22 cellular contexts compared by ENCODE assay signal in the genomic region with DNA sequence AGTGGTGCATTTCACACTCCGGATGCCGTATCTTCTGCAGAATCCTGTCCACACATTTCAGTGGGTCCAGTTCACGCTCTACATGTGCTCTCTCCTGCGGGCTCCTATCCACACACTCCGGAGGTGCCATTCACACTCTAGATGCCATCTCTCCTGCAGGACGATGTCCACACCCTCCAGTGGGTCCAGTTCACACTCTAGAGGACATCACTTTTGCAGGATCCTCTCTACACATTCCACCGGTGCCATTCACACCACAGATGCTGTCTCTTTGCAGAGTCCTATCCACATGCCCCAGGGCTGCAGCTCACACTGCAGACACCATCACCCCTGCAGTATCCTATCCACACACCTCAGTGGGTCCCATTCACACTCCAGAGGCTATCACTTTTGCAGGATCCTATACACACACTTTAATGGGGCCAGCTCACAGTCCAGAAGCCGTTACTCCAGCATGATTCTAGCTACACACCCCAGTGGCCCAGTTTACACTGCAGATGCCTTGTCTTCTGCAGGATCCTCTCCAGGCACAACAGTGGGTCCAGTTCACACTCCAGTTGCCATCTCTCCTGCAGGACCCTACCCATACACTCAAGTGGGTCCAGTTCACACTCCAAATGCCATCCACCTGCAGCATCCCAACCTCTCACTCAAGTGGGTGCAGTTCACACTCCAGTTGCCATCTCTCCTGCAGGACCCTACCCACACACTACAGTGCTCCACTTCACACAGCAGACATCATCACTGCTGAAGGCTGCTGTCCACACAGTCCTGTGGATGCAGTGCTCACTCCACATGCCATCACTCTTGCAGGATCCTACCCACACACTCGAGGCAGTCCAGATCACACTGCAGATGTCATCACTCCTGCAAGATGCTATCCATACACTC. TPM values are rescaled to one million over a fixed set of nuclear protein-coding genes. Genes with fewer than 3 reads are reported as not detected.
DNase-seq lines count a peak whose midpoint lies in the region; ATAC-seq and TF ChIP-seq lines count a peak whose summit lies in the region.
"Had no signal": no experiment of that assay in that cellular context is flagged by ENCODE, and none has a peak within 500 bp of the region (broad histone marks: within the 10 kb centered on the region; RNA-seq: fewer than 3 reads in every experiment).

No MANE protein-coding gene starts in this region.

- H3K27me3 ChIP-seq in H9 (ENCODE audit: insufficient read depth, low read length) (no peaks in the 10 kb centered on the region), mesenchymal stem cell (ENCODE audit: control insufficient read depth in 1 of 2, insufficient read depth in 1 of 2, low read length in 2 of 2) (peaks cover 0 to 42% of the 10 kb centered on the region in 2 experiments), trophoblast cell (ENCODE audit: insufficient read depth, low read length) (no peaks in the 10 kb centered on the region)

- H2BK120ac ChIP-seq in H9 (ENCODE audit: low read depth, low read length, poor library complexity, severe bottlenecking) (no peak overlapping the region), mesenchymal stem cell (ENCODE audit: low read depth, low read length) (no peak overlapping the region), trophoblast cell (ENCODE audit: insufficient read depth, low read length, poor library complexity) (no peak overlapping the region)

- peaks cover 24 to 28% of the 10 kb centered on the region in 2 experiments for H3K4me1 Mint-ChIP-seq in H9
- no peaks in the 10 kb centered on the region for H3K4me1 Mint-ChIP-seq in activated T-helper 17 cell treated with anti-CD3 and anti-CD28 coated beads, Interleukin-2, amount 50 U/mL, for 72 hours

- no peak overlapping the region for H3K56ac ChIP-seq in H9 (ENCODE audit: insufficient read length, low read depth, low read length)

- H2AK5ac ChIP-seq in H9 (ENCODE audit: insufficient read length, low read length) = no peak overlapping the region
- no peak overlapping the region for H2AK5ac ChIP-seq in mesenchymal stem cell (ENCODE audit: low read length, severe bottlenecking)
- no peak overlapping the region for H2AK5ac ChIP-seq in trophoblast cell (ENCODE audit: low read length)

- H2BK12ac ChIP-seq in H9 (ENCODE audit: insufficient read length, low read depth, low read length) (no peak overlapping the region), mesenchymal stem cell (ENCODE audit: low read length in 2 of 2) (no peak overlapping the region), trophoblast cell (ENCODE audit: low read length) (no peak overlapping the region)

- no peak overlapping the region for H3K18ac ChIP-seq in H9 (ENCODE audit: insufficient read length, low read depth, low read length)
- H3K18ac ChIP-seq in mesenchymal stem cell (ENCODE audit: low read depth in 1 of 2, low read length in 2 of 2) = no peak overlapping the region
- H3K18ac ChIP-seq in trophoblast cell (ENCODE audit: low read length) = no peak overlapping the region

- H3K4me3 Mint-ChIP-seq in H9 = peak overlapping the region; percentile 14 to 36; a peak in 2 of 5 replicates
- no peak overlapping the region for H3K4me3 Mint-ChIP-seq in activated T-helper 17 cell treated with anti-CD3 and anti-CD28 coated beads, Interleukin-2, amount 50 U/mL, for 72 hours
- H3K4me3 Mint-ChIP-seq: activated B cell treated with CpG ODN at 0.5 μM for 24 hours; activated naive CD4-positive, alpha-beta T cell treated with anti-CD3 and anti-CD28 coated beads, Interleukin-2, amount 50 U/mL, for 24 hours; memory B cell; T-helper 2 cell treated with Interferon-gamma antibody and Interleukin-4, amounts not matched to agents 5 μg/mL and 100 μg/mL, for 36 hours had no signal

- H3K4me2 ChIP-seq in H9 (ENCODE audit: insufficient read depth, insufficient read length, low read length) = no peak overlapping the region
- H3K4me2 ChIP-seq in mesenchymal stem cell (ENCODE audit: low read length, poor library complexity, severe bottlenecking) = no peak overlapping the region
- no peak overlapping the region for H3K4me2 ChIP-seq in trophoblast cell (ENCODE audit: low read length)
- H3K4me2 ChIP-seq: SK-N-SH, smooth muscle cell had no signal

- no peak for TF ChIP-seq CTCF in H9 (conservative IDR thresholded peaks at IDR 0.05)

- no CpG with 5 or more reads among the region's 9 CpGs for WGBS in H9 (ENCODE audit: extremely low coverage, insufficient read length, low lambda C conversion rate)
- 92% methylated on average over 9 of the region's 9 CpGs for WGBS in mesenchymal stem cell
- WGBS in trophoblast cell (ENCODE audit: extremely low coverage, insufficient coverage, insufficient read length) = no CpG with 5 or more reads among the region's 9 CpGs

- H2BK5ac ChIP-seq in H9 (ENCODE audit: insufficient read length, low read length) (no peak overlapping the region), mesenchymal stem cell (ENCODE audit: low read depth, low read length, poor library complexity, severe bottlenecking) (no peak overlapping the region), trophoblast cell (ENCODE audit: low read depth, low read length, poor library complexity) (no peak overlapping the region)

- no peak for TF ChIP-seq POLR2A in erythroblast (IDR thresholded peaks at IDR 0.05; ENCODE audit: low read length)

- H2AFZ ChIP-seq in H9 (ENCODE audit: low read length) (no peak overlapping the region), mesenchymal stem cell (ENCODE audit: low read depth, low read length) (no peak overlapping the region), trophoblast cell (ENCODE audit: insufficient read depth, low read length, poor library complexity) (no peak overlapping the region)

- H3K9ac ChIP-seq in H9 (ENCODE audit: extremely low read depth, insufficient read length, low read length) (no peak overlapping the region), mesenchymal stem cell (ENCODE audit: low read length) (no peak overlapping the region), trophoblast cell (ENCODE audit: low read length) (no peak overlapping the region)
- H3K9ac ChIP-seq: SK-N-SH had no signal

- H2BK15ac ChIP-seq in H9 (ENCODE audit: low read depth, low read length) (no peak overlapping the region), mesenchymal stem cell (ENCODE audit: low read depth, poor library complexity, severe bottlenecking) (no peak overlapping the region)

- peaks cover 49% of the 10 kb centered on the region for H3K27me3 Mint-ChIP-seq in H9 (ENCODE audit: low read depth)
- H3K27me3 Mint-ChIP-seq in activated T-helper 17 cell treated with anti-CD3 and anti-CD28 coated beads, Interleukin-2, amount 50 U/mL, for 72 hours = peaks cover 32% of the 10 kb centered on the region

- no peaks in the 10 kb centered on the region for H4K20me1 ChIP-seq in H9 (ENCODE audit: control insufficient read depth, insufficient read depth, insufficient read length)

- peaks cover 0 to 20% of the 10 kb centered on the region in 2 experiments for H3K36me3 ChIP-seq in mesenchymal stem cell (ENCODE audit: control insufficient read depth in 1 of 2, insufficient read depth in 2 of 2, low read depth in 1 of 2, low read length in 2 of 2)
- peaks cover 3 to 4% of the 10 kb centered on the region in 2 experiments for H3K36me3 ChIP-seq in trophoblast cell (ENCODE audit: control insufficient read depth in 1 of 2, insufficient read depth in 2 of 2, low read length in 2 of 2)
- H3K36me3 ChIP-seq: tibial artery had no signal

- H3K27ac Mint-ChIP-seq in H9 = no peak overlapping the region
- H3K27ac Mint-ChIP-seq in activated T-helper 17 cell treated with anti-CD3 and anti-CD28 coated beads, Interleukin-2, amount 50 U/mL, for 72 hours = no peak overlapping the region
- H3K27ac Mint-ChIP-seq: activated B cell treated with CpG ODN at 0.5 μM for 24 hours; activated naive CD4-positive, alpha-beta T cell treated with anti-CD3 and anti-CD28 coated beads, Interleukin-2, amount 50 U/mL, for 24 hours; memory B cell; T-helper 2 cell treated with Interferon-gamma antibody and Interleukin-4, amounts not matched to agents 5 μg/mL and 100 μg/mL, for 36 hours had no signal

- no peaks in the 10 kb centered on the region for H3K79me1 ChIP-seq in H9 (ENCODE audit: insufficient read depth, low read depth, low read length, poor library complexity, severe bottlenecking)
- peaks cover 18% of the 10 kb centered on the region for H3K79me1 ChIP-seq in mesenchymal stem cell (replicated peaks; ENCODE audit: low read length, poor library complexity, severe bottlenecking)
- H3K79me1 ChIP-seq in trophoblast cell (ENCODE audit: low read length) = peaks cover 22% of the 10 kb centered on the region

- H3T11ph ChIP-seq in H9 (ENCODE audit: low read length) = no peak overlapping the region

- H3K36me3 Mint-ChIP-seq in H9 (ENCODE audit: insufficient read depth in 1 of 3, low read depth in 3 of 3) = peaks cover 11 to 22% (median 14%) of the 10 kb centered on the region in 3 experiments
- H3K36me3 Mint-ChIP-seq in activated T-helper 17 cell treated with anti-CD3 and anti-CD28 coated beads, Interleukin-2, amount 50 U/mL, for 72 hours (ENCODE audit: low read depth) = no peaks in the 10 kb centered on the region
- H3K36me3 Mint-ChIP-seq: activated naive CD4-positive, alpha-beta T cell treated with anti-CD3 and anti-CD28 coated beads, Interleukin-2, amount 50 U/mL, for 24 hours; memory B cell had no signal

- no peak overlapping the region for H4K5ac ChIP-seq in H9 (ENCODE audit: insufficient read length, low read depth, low read length)

- H3K14ac ChIP-seq in H9 (ENCODE audit: insufficient read depth, low read length) = no peak overlapping the region
- peak overlapping the region in 1 of 2 experiments; percentile 44 for H3K14ac ChIP-seq in mesenchymal stem cell (ENCODE audit: low read length in 2 of 2)
- H3K14ac ChIP-seq in trophoblast cell (ENCODE audit: low read length) = no peak overlapping the region

- peaks cover 10% of the 10 kb centered on the region for H3K23me2 ChIP-seq in H9 (ENCODE audit: insufficient read length, low read depth, low read length, poor library complexity, severe bottlenecking)

- H3K27ac ChIP-seq in H9 (ENCODE audit: insufficient read length, low read depth, low read length) (no peak overlapping the region), mesenchymal stem cell (ENCODE audit: low read length, poor library complexity, severe bottlenecking) (no peak overlapping the region), trophoblast cell (ENCODE audit: low read depth, low read length) (no peak overlapping the region)

- H4K91ac ChIP-seq in H9 (ENCODE audit: insufficient read length, low read depth, low read length) (no peak overlapping the region), mesenchymal stem cell (ENCODE audit: low read length) (peak overlapping the region; percentile 21), trophoblast cell (ENCODE audit: low read depth, low read length) (no peak overlapping the region)

- H4K8ac ChIP-seq in H9 (replicated peaks; ENCODE audit: insufficient read length, low read depth, low read length) = no peak overlapping the region
- H4K8ac ChIP-seq in mesenchymal stem cell (ENCODE audit: low read length) = no peak overlapping the region
- H4K8ac ChIP-seq in trophoblast cell (ENCODE audit: low read depth, low read length) = no peak overlapping the region

- no peak overlapping the region for H2BK20ac ChIP-seq in H9 (ENCODE audit: low read depth, low read length, poor library complexity, severe bottlenecking)

- H3K79me2 ChIP-seq in H9 (ENCODE audit: insufficient read depth, low read length) (peaks cover 9% of the 10 kb centered on the region; the same call in 1 of the 2 replicates), trophoblast cell (ENCODE audit: control insufficient read depth, insufficient read depth, low read length, poor library complexity) (peaks cover 9% of the 10 kb centered on the region)

- H3K23ac ChIP-seq in H9 (ENCODE audit: insufficient read length, low read depth, low read length) = no peak overlapping the region
- peak overlapping the region in 1 of 2 experiments; percentile 23 for H3K23ac ChIP-seq in mesenchymal stem cell (ENCODE audit: low read length in 2 of 2)
- H3K23ac ChIP-seq in trophoblast cell (ENCODE audit: low read length) = no peak overlapping the region

- H3K9me3 ChIP-seq in H9 (ENCODE audit: control insufficient read depth, low read depth, low read length) (no peaks in the 10 kb centered on the region), mesenchymal stem cell (ENCODE audit: control insufficient read depth, low read length) (no peaks in the 10 kb centered on the region), trophoblast cell (ENCODE audit: insufficient read depth, low read depth, low read length) (peaks cover 13% of the 10 kb centered on the region)
- H3K9me3 ChIP-seq: SK-N-SH, tibial artery had no signal

- peaks cover 2% of the 10 kb centered on the region; the same call in 1 of the 2 replicates for H3K4me1 ChIP-seq in H9 (ENCODE audit: insufficient read depth, low read length)
- peaks cover 25% of the 10 kb centered on the region for H3K4me1 ChIP-seq in mesenchymal stem cell (ENCODE audit: control insufficient read depth, insufficient read depth, low read depth, low read length)
- peaks cover 18 to 27% of the 10 kb centered on the region in 2 experiments for H3K4me1 ChIP-seq in trophoblast cell (ENCODE audit: control insufficient read depth in 1 of 2, insufficient read depth in 2 of 2, low read length in 2 of 2)

- ATAC-seq in activated T-helper 17 cell treated with anti-CD3 and anti-CD28 coated beads, Interleukin-2, amount 50 U/mL, for 72 hours (replicated peaks) = no peak
- ATAC-seq in GM19351 (IDR thresholded peaks at IDR 0.05; ENCODE audit: unreplicated experiment) = no peak
- ATAC-seq: stimulated activated naive CD8-positive, alpha-beta T cell treated with anti-CD3 and anti-CD28 coated beads, Interleukin-15, Interleukin-2, amounts not matched to agents 100 U/mL and 50 U/mL, for 24 hours had no signal

- no peak overlapping the region for H4K12ac ChIP-seq in trophoblast cell (ENCODE audit: low read depth, low read length)

- H3K4me3 ChIP-seq in mesenchymal stem cell (ENCODE audit: insufficient read depth in 1 of 2, low read depth in 1 of 2, low read length in 2 of 2) (no peak overlapping the region), trophoblast cell (ENCODE audit: low read depth, low read length) (peak overlapping the region; percentile 16)
- H3K4me3 ChIP-seq: smooth muscle cell had no signal

- peaks cover 4 to 5% of the 10 kb centered on the region in 2 experiments; a peak in 3 of 5 replicates for H3K9me3 Mint-ChIP-seq in H9
- no peaks in the 10 kb centered on the region for H3K9me3 Mint-ChIP-seq in activated T-helper 17 cell treated with anti-CD3 and anti-CD28 coated beads, Interleukin-2, amount 50 U/mL, for 72 hours
- H3K9me3 Mint-ChIP-seq: activated B cell treated with CpG ODN at 0.5 μM for 24 hours; activated naive CD4-positive, alpha-beta T cell treated with anti-CD3 and anti-CD28 coated beads, Interleukin-2, amount 50 U/mL, for 24 hours; T-helper 2 cell treated with Interferon-gamma antibody and Interleukin-4, amounts not matched to agents 5 μg/mL and 100 μg/mL, for 36 hours had no signal

- no peak overlapping the region for H3K4ac ChIP-seq in H9 (ENCODE audit: low read depth, low read length)
- H3K4ac ChIP-seq in mesenchymal stem cell (ENCODE audit: low read depth in 1 of 2, low read length in 2 of 2) = no peak overlapping the region
- no peak overlapping the region for H3K4ac ChIP-seq in trophoblast cell (ENCODE audit: low read depth, low read length)

- DNase-seq in H9 (peak; percentile 18), mesenchymal stem cell (no peak), trophoblast cell (no peak), erythroblast (lab: John Stamatoyannopoulos, UW) (no peak)
- no peak for DNase-seq in effector CD8-positive, alpha-beta T cell (lab: John Stamatoyannopoulos, UW)
- DNase-seq: activated B cell treated with CpG ODN at 0.5 μM for 24 hours; DMS79; Karpas-422; kidney glomerular epithelial cell; NCI-H1694; NCI-H69; SK-N-SH; stimulated activated CD4-positive, alpha-beta T cell treated with anti-CD3 and anti-CD28 coated beads, Interleukin-4, amount 100 ng/mL, for 1 hour; stimulated activated naive CD8-positive, alpha-beta T cell treated with anti-CD3 and anti-CD28 coated beads, Interleukin-15, Interleukin-2, amounts not matched to agents 100 U/mL and 50 U/mL, for 24 hours; tibial artery had no signal

RNA-seq across cellular contexts. Expression of a gene that starts 2.1 kb away (rescaled TPM):
- total RNA-seq in H9 (2021) = 140 and 146 TPM in 2 replicates
- 1,212 TPM for polyA plus RNA-seq in PFSK-1 (2012; ENCODE audit: insufficient read length, low read depth)
- 621 TPM for polyA plus RNA-seq in mesenchymal stem cell (2013, experiment 1 of 2)
- 614 TPM for polyA plus RNA-seq in mesenchymal stem cell (2013, experiment 2 of 2)
- 194 and 203 TPM in 2 replicates for polyA plus RNA-seq in trophoblast cell (2013)
- total RNA-seq in activated T-helper 17 cell treated with anti-CD3 and anti-CD28 coated beads, Interleukin-2, amount 50 U/mL, for 72 hours = not detected

Comparison
In these comparisons a context has a peak if more than half of its experiments do, and no peak if none do; other contexts are left out.
1. RNA of a gene that starts 2.1 kb away (total RNA-seq): 140 to 146 TPM in H9; not detected in activated T-helper 17 cell treated with anti-CD3 and anti-CD28 coated beads, Interleukin-2, amount 50 U/mL, for 72 hours; every median in the first group is over 100 times any median in the second.